16 cellular contexts compared by ENCODE assay signal in the genomic region with DNA sequence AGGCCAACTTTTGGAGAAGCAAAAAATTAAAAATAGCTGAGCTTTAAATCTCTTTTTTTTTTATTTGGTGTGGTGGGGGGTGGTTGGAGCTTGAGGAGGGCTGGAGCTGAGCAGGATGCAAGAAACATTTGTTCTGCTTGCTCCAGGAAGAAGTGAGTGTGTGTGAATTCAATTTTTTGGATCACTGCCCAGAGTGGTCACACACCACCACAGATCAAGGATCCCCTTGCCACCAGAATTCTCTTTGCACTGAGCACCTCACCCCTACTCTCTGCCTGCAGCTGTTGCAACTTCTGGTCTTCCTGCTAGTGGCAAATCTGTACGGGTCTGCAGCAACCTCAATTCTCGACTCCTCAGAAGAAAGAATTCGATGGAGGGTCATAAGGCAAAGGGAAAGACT. TPM values are rescaled to one million over a fixed set of nuclear protein-coding genes. Genes with fewer than 3 reads are reported as not detected.
DNase-seq lines count a peak whose midpoint lies in the region; TF ChIP-seq lines count a peak whose summit lies in the region.
"Had no signal": no experiment of that assay in that cellular context is flagged by ENCODE, and none has a peak within 500 bp of the region (broad histone marks: within the 10 kb centered on the region; RNA-seq: fewer than 3 reads in every experiment).

No MANE protein-coding gene starts in this region.

- H3K4me3 Mint-ChIP-seq in progenitor cell of endocrine pancreas (ENCODE audit: low read depth) (no peak overlapping the region), type B pancreatic cell (no peak overlapping the region)
- H3K4me3 Mint-ChIP-seq in activated CD4-positive, alpha-beta T cell treated with anti-CD3 and anti-CD28 coated beads, Interleukin-2, amount 10 ng/mL, durations not matched to agents 24 days and 14 days: no peak overlapping the region

- intact Hi-C loops in activated CD4-positive, alpha-beta T cell treated with anti-CD3 and anti-CD28 coated beads, Interleukin-2, amount 10 ng/mL, durations not matched to agents 24 days and 14 days (cut with micrococcal nuclease): no loop called here

- peaks cover 7% of the 10 kb centered on the region for H3K27me3 Mint-ChIP-seq in progenitor cell of endocrine pancreas
- peaks cover 3% of the 10 kb centered on the region for H3K27me3 Mint-ChIP-seq in type B pancreatic cell
- no peaks in the 10 kb centered on the region for H3K27me3 Mint-ChIP-seq in activated CD4-positive, alpha-beta T cell treated with anti-CD3 and anti-CD28 coated beads, Interleukin-2, amount 10 ng/mL, durations not matched to agents 24 days and 14 days
- H3K27me3 Mint-ChIP-seq: CD8-positive, alpha-beta memory T cell had no signal

- peak overlapping the region; percentile 28 for H3K27ac Mint-ChIP-seq in progenitor cell of endocrine pancreas
- H3K27ac Mint-ChIP-seq in type B pancreatic cell: no peak overlapping the region
- H3K27ac Mint-ChIP-seq in activated CD4-positive, alpha-beta T cell treated with anti-CD3 and anti-CD28 coated beads, Interleukin-2, amount 10 ng/mL, durations not matched to agents 24 days and 14 days: no peak overlapping the region

- peak; percentile 89 for DNase-seq in DMS79 treated with DMSO at 0.1 percent for 48 hours (lab: John Stamatoyannopoulos, UW)
- DNase-seq in Kasumi-1 (lab: John Stamatoyannopoulos, UW): peak; percentile 60 to 73
- peak; percentile 5 for DNase-seq in NCI-H69 (lab: John Stamatoyannopoulos, UW)
- DNase-seq in progenitor cell of endocrine pancreas (ENCODE audit: low spot score, unreplicated experiment): no peak
- no peak for DNase-seq in kidney tubule cell (ENCODE audit: low spot score)
- no peak for DNase-seq in type B pancreatic cell (ENCODE audit: extremely low spot score, unreplicated experiment)
- DNase-seq in activated CD4-positive, alpha-beta T cell treated with anti-CD3 and anti-CD28 coated beads, Interleukin-2, amount 10 ng/mL, durations not matched to agents 24 days and 14 days: no peak
- DNase-seq: CD8-positive, alpha-beta memory T cell; IMR-90; NCI-H1417 treated with DMSO at 0.1 percent for 48 hours; NCI-H1930; NCI-H526; PC-3; T-helper 2 cell had no signal

- H3K9me3 Mint-ChIP-seq in progenitor cell of endocrine pancreas (ENCODE audit: low read depth): peaks cover 7% of the 10 kb centered on the region
- H3K9me3 Mint-ChIP-seq in type B pancreatic cell: no peaks in the 10 kb centered on the region
- H3K9me3 Mint-ChIP-seq in activated CD4-positive, alpha-beta T cell treated with anti-CD3 and anti-CD28 coated beads, Interleukin-2, amount 10 ng/mL, durations not matched to agents 24 days and 14 days: no peaks in the 10 kb centered on the region

- H3K4me1 Mint-ChIP-seq in progenitor cell of endocrine pancreas (ENCODE audit: low read depth): no peaks in the 10 kb centered on the region
- H3K4me1 Mint-ChIP-seq in type B pancreatic cell (ENCODE audit: unreplicated experiment): no peaks in the 10 kb centered on the region
- no peaks in the 10 kb centered on the region for H3K4me1 Mint-ChIP-seq in activated CD4-positive, alpha-beta T cell treated with anti-CD3 and anti-CD28 coated beads, Interleukin-2, amount 10 ng/mL, durations not matched to agents 24 days and 14 days
- H3K4me1 Mint-ChIP-seq: CD8-positive, alpha-beta memory T cell had no signal

- peaks cover 3% of the 10 kb centered on the region for H3K36me3 Mint-ChIP-seq in progenitor cell of endocrine pancreas (ENCODE audit: insufficient read depth)
- peaks cover 4% of the 10 kb centered on the region for H3K36me3 Mint-ChIP-seq in type B pancreatic cell
- no peaks in the 10 kb centered on the region for H3K36me3 Mint-ChIP-seq in activated CD4-positive, alpha-beta T cell treated with anti-CD3 and anti-CD28 coated beads, Interleukin-2, amount 10 ng/mL, durations not matched to agents 24 days and 14 days (ENCODE audit: low read depth)

- TF ChIP-seq CTCF in progenitor cell of endocrine pancreas (IDR thresholded peaks at IDR 0.05; ENCODE audit: unreplicated experiment) (no peak), type B pancreatic cell (conservative IDR thresholded peaks at IDR 0.05) (no peak)

RNA-seq across cellular contexts. Expression of a gene that starts 19.9 kb away (rescaled TPM):
- total RNA-seq in progenitor cell of endocrine pancreas (0.46 and 0.95 TPM in 2 replicates), type B pancreatic cell (ENCODE audit: low replicate concordance) (0.64 and 55.3 TPM in 2 replicates)
- not detected in 2 replicates for total RNA-seq in activated CD4-positive, alpha-beta T cell treated with anti-CD3 and anti-CD28 coated beads, Interleukin-2, amount 10 ng/mL, durations not matched to agents 24 days and 14 days
- total RNA-seq: CD8-positive, alpha-beta memory T cell; HT-29; PC-3; SJSA1 had no signal

RNA-seq across cellular contexts. Expression of a gene that starts 46.0 kb away (rescaled TPM):
- 0.55 and 0.89 TPM in 2 replicates for total RNA-seq in progenitor cell of endocrine pancreas
- total RNA-seq in type B pancreatic cell (ENCODE audit: low replicate concordance): 0.87 TPM in 1 of 2 replicates, not detected in the other
- not detected in 2 replicates for total RNA-seq in activated CD4-positive, alpha-beta T cell treated with anti-CD3 and anti-CD28 coated beads, Interleukin-2, amount 10 ng/mL, durations not matched to agents 24 days and 14 days
- total RNA-seq: CD8-positive, alpha-beta memory T cell; HT-29; IMR-90; SJSA1 had no signal

Comparison
In these comparisons a context has a peak if more than half of its experiments do, and no peak if none do; other contexts are left out.
1. DNase-seq: peak in DMS79 treated with DMSO at 0.1 percent for 48 hours (single experiment), Kasumi-1 (2 of 2) and NCI-H69 (single experiment); none in progenitor cell of endocrine pancreas (single experiment), kidney tubule cell (single experiment), type B pancreatic cell (single experiment) and activated CD4-positive, alpha-beta T cell treated with anti-CD3 and anti-CD28 coated beads, Interleukin-2, amount 10 ng/mL, durations not matched to agents 24 days and 14 days (single experiment).